Comparison of ENCODE assay signal across 9 cellular contexts in genomic region chr11:62726156-62727006, GRCh38. TPM values are rescaled to one million over a fixed set of nuclear protein-coding genes. Genes with fewer than 3 reads are reported as not detected.
DNase-seq lines count a peak whose midpoint lies in the region; ATAC-seq, FAIRE-seq and TF ChIP-seq lines count a peak whose summit lies in the region.
"Had no signal": no experiment of that assay in that cellular context is flagged by ENCODE, and none has a peak within 500 bp of the region (broad histone marks: within the 10 kb centered on the region; RNA-seq: fewer than 3 reads in every experiment).

No MANE protein-coding gene starts in this region.

- peak; percentile 45 for DNase-seq in NCI-H748 (lab: John Stamatoyannopoulos, UW; ENCODE audit: unreplicated experiment)
- DNase-seq in NCI-H748 treated with DMSO at 0.1 percent for 48 hours (lab: John Stamatoyannopoulos, UW): no peak
- DNase-seq in HL-60 (ENCODE audit: low read depth in 1 of 2, low spot score in 1 of 2): no peak
- no peak for DNase-seq in astrocyte of the spinal cord (ENCODE audit: low read depth, low spot score)
- DNase-seq in keratinocyte (ENCODE audit: low read depth, low spot score): no peak
- no peak for DNase-seq in stimulated activated naive B cell treated with anti-CD40 and anti-IgM and Interleukin-4, amounts not matched to agents 10 μg/mL and 1 μg/mL and 100 μg/mL, for 72 hours
- DNase-seq in sciatic nerve (ENCODE audit: low spot score): no peak
- no peak for DNase-seq in NCI-H1092 treated with DMSO at 0.1 percent for 48 hours (lab: John Stamatoyannopoulos, UW)

- intact Hi-C loops in sciatic nerve (cut with DNase I): no loop called here

- H3K79me2 ChIP-seq in keratinocyte (ENCODE audit: control insufficient read depth, insufficient read depth, low read length): peaks cover 78% of the 10 kb centered on the region

- H3K36me3 ChIP-seq in keratinocyte (ENCODE audit: control insufficient read depth in 2 of 2, extremely low read depth in 1 of 2, insufficient read depth in 2 of 2, low read length in 2 of 2): peaks cover 20 to 31% of the 10 kb centered on the region in 2 experiments

- H3K9me3 Mint-ChIP-seq in stimulated activated naive B cell treated with anti-CD40 and anti-IgM and Interleukin-4, amounts not matched to agents 10 μg/mL and 1 μg/mL and 100 μg/mL, for 72 hours: no peaks in the 10 kb centered on the region

- peak in 1 of 2 donors; percentile 5 for ATAC-seq in stimulated activated naive B cell treated with anti-CD40 and anti-IgM and Interleukin-4, amounts not matched to agents 10 μg/mL and 1 μg/mL and 100 μg/mL, for 72 hours (replicated peaks)
- ATAC-seq in sciatic nerve: no peak

- no peaks in the 10 kb centered on the region for H3K9me3 ChIP-seq in keratinocyte (ENCODE audit: control insufficient read depth, low read depth, low read length)

- H2AFZ ChIP-seq in keratinocyte (ENCODE audit: control insufficient read depth, low read length): no peak overlapping the region

- no peak for FAIRE-seq in keratinocyte (lab: Jason Lieb, UNC)

- H4K20me1 ChIP-seq in keratinocyte (ENCODE audit: control insufficient read depth, extremely low read depth, insufficient read depth, low read length): peaks cover 4% of the 10 kb centered on the region

- H3K27ac Mint-ChIP-seq in stimulated activated naive B cell treated with anti-CD40 and anti-IgM and Interleukin-4, amounts not matched to agents 10 μg/mL and 1 μg/mL and 100 μg/mL, for 72 hours: peak overlapping the region; percentile 89

- TF ChIP-seq CTCF in HL-60 (IDR thresholded peaks at IDR 0.05; ENCODE audit: insufficient read depth, low read length): no peak
- TF ChIP-seq CTCF in astrocyte of the spinal cord (IDR thresholded peaks at IDR 0.05; ENCODE audit: low read depth, low read length): no peak
- TF ChIP-seq CTCF in keratinocyte (optimal IDR thresholded peaks at IDR 0.05 in 1 of 3, IDR thresholded peaks at IDR 0.05 in 1 of 3, conservative IDR thresholded peaks at IDR 0.05 in 1 of 3; ENCODE audit: extremely low read depth in 1 of 3, insufficient read depth in 2 of 3, low read length in 3 of 3): no peak

- H3K36me3 Mint-ChIP-seq in stimulated activated naive B cell treated with anti-CD40 and anti-IgM and Interleukin-4, amounts not matched to agents 10 μg/mL and 1 μg/mL and 100 μg/mL, for 72 hours: peaks cover 41 to 57% of the 10 kb centered on the region in 2 donors

- H3K4me2 ChIP-seq in keratinocyte (ENCODE audit: control insufficient read depth, extremely low read depth, insufficient read depth, low read depth, low read length): peak overlapping the region; percentile 98

- no peaks in the 10 kb centered on the region for H3K27me3 Mint-ChIP-seq in stimulated activated naive B cell treated with anti-CD40 and anti-IgM and Interleukin-4, amounts not matched to agents 10 μg/mL and 1 μg/mL and 100 μg/mL, for 72 hours

- H3K4me3 Mint-ChIP-seq in stimulated activated naive B cell treated with anti-CD40 and anti-IgM and Interleukin-4, amounts not matched to agents 10 μg/mL and 1 μg/mL and 100 μg/mL, for 72 hours: peak overlapping the region; percentile 96 to 97

- in situ Hi-C loops in astrocyte of the spinal cord (cut with HindIII; ENCODE audit: low sequenced_read_pairs): no loop called here

- H3K4me1 ChIP-seq in keratinocyte (ENCODE audit: control insufficient read depth, extremely low read depth, insufficient read depth, low read length): peaks cover 26% of the 10 kb centered on the region

- H3K9me1 ChIP-seq in keratinocyte (ENCODE audit: control insufficient read depth, extremely low read depth, insufficient read depth, low read length): no peaks in the 10 kb centered on the region

- peaks cover 19 to 41% of the 10 kb centered on the region in 2 donors for H3K4me1 Mint-ChIP-seq in stimulated activated naive B cell treated with anti-CD40 and anti-IgM and Interleukin-4, amounts not matched to agents 10 μg/mL and 1 μg/mL and 100 μg/mL, for 72 hours

- peak overlapping the region; percentile 94 for H3K9ac ChIP-seq in keratinocyte (ENCODE audit: control insufficient read depth, extremely low read depth, insufficient read depth, low read length)

- H3K4me3 ChIP-seq in HL-60 (replicated peaks; ENCODE audit: insufficient read depth, low read length) (peak overlapping the region; percentile 93), astrocyte of the spinal cord (ENCODE audit: low read depth, low read length) (peak overlapping the region; percentile 78), keratinocyte (ENCODE audit: control insufficient read depth in 2 of 3, extremely low read depth in 1 of 3, insufficient read depth in 2 of 3, low read depth in 1 of 3, low read length in 3 of 3) (peak overlapping the region; percentile 69 to 99 (median 80))

- dilution Hi-C loops in keratinocyte (cut with MboI; ENCODE audit: extremely low pct_ligation_motif_present, low sequenced_read_pairs): no loop called here

- H3K27ac ChIP-seq in HL-60 (replicated peaks) (peak overlapping the region; percentile 89), keratinocyte (ENCODE audit: control insufficient read depth, insufficient read depth, low read length) (peak overlapping the region; percentile 87)

- H3K27me3 ChIP-seq in HL-60 (ENCODE audit: insufficient read depth, poor library complexity, severe bottlenecking): no peaks in the 10 kb centered on the region
- H3K27me3 ChIP-seq in keratinocyte (ENCODE audit: control insufficient read depth, extremely low read depth, insufficient read depth, low read length): no peaks in the 10 kb centered on the region

RNA-seq across cellular contexts. Expression of gene HNRNPUL2, which starts 0.9 kb away (rescaled TPM):
- polyA plus RNA-seq in keratinocyte: 17.2 to 29.0 TPM (median 20.3 TPM) in 3 replicates
- polyA plus RNA-seq in keratinocyte (2011; ENCODE audit: low read depth): 17.3 TPM
- polyA plus RNA-seq in keratinocyte (2011; cell fraction: cytosol; rRNA removed): 26.5 and 31.2 TPM in 2 replicates
- polyA plus RNA-seq in keratinocyte (2011; cell fraction: nucleus; rRNA removed): 44.7 and 47.5 TPM in 2 replicates
- polyA plus RNA-seq in keratinocyte (2012; ENCODE audit: low replicate concordance): 27.0 and 57.0 TPM in 2 replicates
- polyA minus RNA-seq in keratinocyte: 10.2 to 19.5 TPM (median 13.6 TPM) in 3 replicates
- polyA minus RNA-seq in keratinocyte (2011; cell fraction: cytosol; rRNA and poly(A)+ RNA removed): 13.6 TPM
- polyA minus RNA-seq in keratinocyte (2011; cell fraction: nucleus; rRNA and poly(A)+ RNA removed): 12.9 and 22.8 TPM in 2 replicates
- 51.2 TPM for total RNA-seq in sciatic nerve

RNA-seq across cellular contexts. Expression of gene TTC9C, which starts 1.9 kb away (rescaled TPM):
- 14.7 to 26.1 TPM (median 23.8 TPM) in 3 replicates for polyA plus RNA-seq in keratinocyte
- 20.3 TPM for polyA plus RNA-seq in keratinocyte (2011; ENCODE audit: low read depth)
- polyA plus RNA-seq in keratinocyte (2011; cell fraction: cytosol; rRNA removed): 11.7 and 11.9 TPM in 2 replicates
- polyA plus RNA-seq in keratinocyte (2011; cell fraction: nucleus; rRNA removed): 31.7 and 36.5 TPM in 2 replicates
- 17.7 and 30.0 TPM in 2 replicates for polyA plus RNA-seq in keratinocyte (2012; ENCODE audit: low replicate concordance)
- 9.5 to 12.0 TPM (median 10.0 TPM) in 3 replicates for polyA minus RNA-seq in keratinocyte
- 7.1 TPM for polyA minus RNA-seq in keratinocyte (2011; cell fraction: cytosol; rRNA and poly(A)+ RNA removed)
- 5.1 and 9.7 TPM in 2 replicates for polyA minus RNA-seq in keratinocyte (2011; cell fraction: nucleus; rRNA and poly(A)+ RNA removed)
- total RNA-seq in sciatic nerve: 30.9 TPM

RNA-seq across cellular contexts. Expression of gene GNG3, which starts 18.9 kb away (rescaled TPM):
- not detected in 3 replicates for polyA plus RNA-seq in keratinocyte
- polyA plus RNA-seq in keratinocyte (2011; ENCODE audit: low read depth): not detected
- not detected in 2 replicates for polyA plus RNA-seq in keratinocyte (2011; cell fraction: cytosol; rRNA removed)
- polyA plus RNA-seq in keratinocyte (2011; cell fraction: nucleus; rRNA removed): not detected in 2 replicates
- polyA plus RNA-seq in keratinocyte (2012; ENCODE audit: low replicate concordance): not detected in 2 replicates
- polyA minus RNA-seq in keratinocyte: not detected in 3 replicates
- polyA minus RNA-seq in keratinocyte (2011; cell fraction: cytosol; rRNA and poly(A)+ RNA removed): not detected
- polyA minus RNA-seq in keratinocyte (2011; cell fraction: nucleus; rRNA and poly(A)+ RNA removed): not detected in 2 replicates
- 1.4 TPM for total RNA-seq in sciatic nerve
- total RNA-seq: Daoy had no signal

RNA-seq across cellular contexts. Expression of gene BSCL2, which starts 19.2 kb away (rescaled TPM):
- 21.9 to 50.5 TPM (median 38.6 TPM) in 3 replicates for polyA plus RNA-seq in keratinocyte
- 3.9 TPM for polyA plus RNA-seq in keratinocyte (2011; ENCODE audit: low read depth)
- 34.8 and 37.2 TPM in 2 replicates for polyA plus RNA-seq in keratinocyte (2011; cell fraction: cytosol; rRNA removed)
- polyA plus RNA-seq in keratinocyte (2011; cell fraction: nucleus; rRNA removed): 18.7 and 37.1 TPM in 2 replicates
- 22.3 and 57.9 TPM in 2 replicates for polyA plus RNA-seq in keratinocyte (2012; ENCODE audit: low replicate concordance)
- 50.9 to 87.0 TPM (median 71.8 TPM) in 3 replicates for polyA minus RNA-seq in keratinocyte
- polyA minus RNA-seq in keratinocyte (2011; cell fraction: cytosol; rRNA and poly(A)+ RNA removed): 55.4 TPM
- polyA minus RNA-seq in keratinocyte (2011; cell fraction: nucleus; rRNA and poly(A)+ RNA removed): 19.2 and 19.8 TPM in 2 replicates
- 44.5 TPM for total RNA-seq in sciatic nerve

RNA-seq across cellular contexts. Expression of gene ZBTB3, which starts 27.6 kb away (rescaled TPM):
- polyA plus RNA-seq in keratinocyte: 3.4 to 7.2 TPM (median 4.0 TPM) in 3 replicates
- 0.66 TPM for polyA plus RNA-seq in keratinocyte (2011; ENCODE audit: low read depth)
- polyA plus RNA-seq in keratinocyte (2011; cell fraction: cytosol; rRNA removed): 2.3 and 2.4 TPM in 2 replicates
- polyA plus RNA-seq in keratinocyte (2011; cell fraction: nucleus; rRNA removed): 8.5 and 9.2 TPM in 2 replicates
- polyA plus RNA-seq in keratinocyte (2012; ENCODE audit: low replicate concordance): 3.3 and 4.3 TPM in 2 replicates
- polyA minus RNA-seq in keratinocyte: 7.4 to 12.3 TPM (median 11.0 TPM) in 3 replicates
- polyA minus RNA-seq in keratinocyte (2011; cell fraction: cytosol; rRNA and poly(A)+ RNA removed): 8.6 TPM
- polyA minus RNA-seq in keratinocyte (2011; cell fraction: nucleus; rRNA and poly(A)+ RNA removed): 6.5 and 13.7 TPM in 2 replicates
- total RNA-seq in sciatic nerve: 9.8 TPM
